Comparison of ENCODE assay signal across 10 cellular contexts in genomic region chr12:111768159-111768895, GRCh38. TPM values are rescaled to one million over a fixed set of nuclear protein-coding genes. Genes with fewer than 3 reads are reported as not detected.
DNase-seq lines count a peak whose midpoint lies in the region; ATAC-seq and TF ChIP-seq lines count a peak whose summit lies in the region.
"Had no signal": no experiment of that assay in that cellular context is flagged by ENCODE, and none has a peak within 500 bp of the region (broad histone marks: within the 10 kb centered on the region; RNA-seq: fewer than 3 reads in every experiment).

No MANE protein-coding gene starts in this region.

- POLR2A ChIA-PET in PC-9 (lab: Charles Lee; ENCODE audit: unreplicated experiment): interaction anchor here (0.7 kb wide), 1 partner anchor 83 kb away, joined by 3 read pairs; no protein-coding TSS in a partner anchor

- no peak for TF ChIP-seq CTCF in PC-9 (conservative IDR thresholded peaks at IDR 0.05)

- H3K9me3 ChIP-seq in ES-I3 (ENCODE audit: control insufficient read depth, insufficient read depth, low read length): no peaks in the 10 kb centered on the region; the same call in 1 of the 2 replicates
- H3K9me3 ChIP-seq in PC-9 (ENCODE audit: insufficient read depth, low read depth): no peaks in the 10 kb centered on the region
- H3K9me3 ChIP-seq in iPS-18c (ENCODE audit: control insufficient read depth, insufficient read depth, low read length): no peaks in the 10 kb centered on the region
- H3K9me3 ChIP-seq in skeletal muscle satellite cell (replicated peaks; ENCODE audit: low read length): no peaks in the 10 kb centered on the region

- CTCF ChIA-PET in PC-9 (lab: Charles Lee): no interaction called here

- H3K4me3 ChIP-seq in PC-9: peak overlapping the region; percentile 89; the same call in 1 of the 2 replicates
- peak overlapping the region; percentile 76 for H3K4me3 ChIP-seq in iPS-18c (ENCODE audit: insufficient read depth, low read depth, low read length)
- H3K4me3 ChIP-seq in skeletal muscle satellite cell (ENCODE audit: low read length): no peak overlapping the region

- peak overlapping the region; percentile 99 for H3K4me2 ChIP-seq in PC-9
- H3K4me2 ChIP-seq in skeletal muscle satellite cell (ENCODE audit: low read length): peak overlapping the region; percentile 93

- no peak overlapping the region for H3K27ac ChIP-seq in PC-9

- H3K27me3 ChIP-seq in PC-9 (ENCODE audit: insufficient read depth, low read depth) (no peaks in the 10 kb centered on the region), skeletal muscle satellite cell (ENCODE audit: control insufficient read depth, insufficient read depth, low read length) (peaks cover 18% of the 10 kb centered on the region)

- peaks cover 9% of the 10 kb centered on the region; the same call in 1 of the 2 replicates for H3K79me2 ChIP-seq in PC-9 (ENCODE audit: low read depth)

- no peaks in the 10 kb centered on the region for H4K20me1 ChIP-seq in PC-9 (ENCODE audit: insufficient read depth)

- peak overlapping the region; percentile 60; the same call in 1 of the 2 replicates for H3K9ac ChIP-seq in ES-I3 (ENCODE audit: low read depth, low read length)
- H3K9ac ChIP-seq in skeletal muscle satellite cell (ENCODE audit: low read depth, low read length): no peak overlapping the region

- intact Hi-C loops in PC-9 (cut with micrococcal nuclease; ENCODE audit: unreplicated experiment): no loop called here

- H3K36me3 ChIP-seq in ES-I3 (ENCODE audit: insufficient read depth, low read length) (no peaks in the 10 kb centered on the region), PC-9 (ENCODE audit: low read depth) (no peaks in the 10 kb centered on the region), skeletal muscle satellite cell (ENCODE audit: insufficient read depth, low read length) (no peaks in the 10 kb centered on the region)

- H3K4me1 ChIP-seq in ES-I3 (ENCODE audit: insufficient read depth, low read length) (peaks cover 4% of the 10 kb centered on the region; the same call in 1 of the 2 replicates), PC-9 (replicated peaks; ENCODE audit: insufficient read depth) (peaks cover 24% of the 10 kb centered on the region), skeletal muscle satellite cell (ENCODE audit: control insufficient read depth, insufficient read depth, low read length) (peaks cover 12% of the 10 kb centered on the region)

- no peak for DNase-seq in PC-9
- no peak for DNase-seq in NCI-H146 treated with DMSO at 0.1 percent for 48 hours (lab: John Stamatoyannopoulos, UW; ENCODE audit: unreplicated experiment)
- no peak for DNase-seq in activated effector memory CD4-positive, alpha-beta T cell treated with anti-CD3 and anti-CD28 coated beads, Interleukin-2, amount 50 U/mL, for 16 hours
- DNase-seq in HCEC 1CT: no peak
- DNase-seq: NCI-H187, T-helper 17 cell had no signal

- no TSS peak for BruUV-seq in PC-9 (replicated peaks; lab: Mats Ljungman, UMichigan)

- H3K9me2 ChIP-seq in PC-9 (ENCODE audit: insufficient read depth): no peaks in the 10 kb centered on the region

- no peak for ATAC-seq in HG03175 (IDR thresholded peaks at IDR 0.05; ENCODE audit: unreplicated experiment)
- ATAC-seq: T-helper 17 cell had no signal

- H2AFZ ChIP-seq in PC-9: no peak overlapping the region

- peaks cover 17% of the 10 kb centered on the region; the same call in 1 of the 2 replicates for H3F3A ChIP-seq in PC-9 (ENCODE audit: insufficient read depth, low read depth)

RNA-seq across cellular contexts. Expression of gene ALDH2, which starts 1.6 kb away (rescaled TPM):
- 38.9 and 42.1 TPM in 2 replicates for total RNA-seq in PC-9 (2021)
- 8.1 and 9.6 TPM in 2 replicates for total RNA-seq in skeletal muscle satellite cell (2012; rRNA removed)
